16 cellular contexts compared by ENCODE assay signal in the genomic region with DNA sequence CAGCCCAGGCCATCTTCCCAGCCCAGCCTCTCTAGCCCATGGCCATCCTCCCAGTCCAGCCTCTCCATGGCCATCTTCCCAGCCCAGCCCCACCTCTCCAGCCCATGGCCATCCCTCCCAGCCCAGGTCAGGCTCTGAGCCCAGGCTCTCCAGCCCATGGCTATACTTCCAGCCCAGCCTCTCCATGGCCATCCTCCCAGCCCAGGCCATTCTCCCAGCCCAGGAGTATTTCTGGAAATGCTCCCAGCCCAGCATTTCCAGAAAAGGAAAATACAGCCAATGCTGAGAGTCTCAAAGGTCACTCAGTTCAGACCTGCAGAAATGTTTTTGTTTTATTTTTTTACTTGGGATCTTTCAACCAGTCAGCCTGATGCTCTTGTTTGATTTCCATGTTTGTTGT.
DNase-seq lines count a peak whose midpoint lies in the region; ATAC-seq and TF ChIP-seq lines count a peak whose summit lies in the region.
"Had no signal": no experiment of that assay in that cellular context is flagged by ENCODE, and none has a peak within 500 bp of the region (broad histone marks: within the 10 kb centered on the region; RNA-seq: fewer than 3 reads in every experiment).

No MANE protein-coding gene starts in this region.

- no peaks in the 10 kb centered on the region for H3K36me3 ChIP-seq in WERI-Rb-1
- H3K36me3 ChIP-seq: SJSA1 had no signal

- H3K27ac Mint-ChIP-seq in stimulated activated memory B cell treated with anti-CD40 and anti-IgM and Interleukin-4, amounts not matched to agents 10 μg/mL and 1 μg/mL and 100 μg/mL, for 72 hours, result no peak overlapping the region
- H3K27ac Mint-ChIP-seq: B cell, CD14-positive monocyte, IgD-negative memory B cell had no signal

- H3K9me3 Mint-ChIP-seq in stimulated activated memory B cell treated with anti-CD40 and anti-IgM and Interleukin-4, amounts not matched to agents 10 μg/mL and 1 μg/mL and 100 μg/mL, for 72 hours, result no peaks in the 10 kb centered on the region
- H3K9me3 Mint-ChIP-seq: CD14-positive monocyte, IgD-negative memory B cell had no signal

- H3K36me3 Mint-ChIP-seq in stimulated activated memory B cell treated with anti-CD40 and anti-IgM and Interleukin-4, amounts not matched to agents 10 μg/mL and 1 μg/mL and 100 μg/mL, for 72 hours, result no peaks in the 10 kb centered on the region
- H3K36me3 Mint-ChIP-seq: CD14-positive monocyte, IgD-negative memory B cell had no signal

- no peak overlapping the region for H3K4me3 ChIP-seq in WERI-Rb-1 (ENCODE audit: low read depth, low read length)
- H3K4me3 ChIP-seq: SJSA1 had no signal

- no peak for TF ChIP-seq CTCF in WERI-Rb-1 (IDR thresholded peaks at IDR 0.05; ENCODE audit: low read depth, low read length)

- intact Hi-C loops in Right ventricle myocardium superior (cut with DNase I), result loop anchor here (5.0 kb wide), 1 partner anchor 798 kb away; no protein-coding TSS in a partner anchor

- DNase-seq in EH (ENCODE audit: low read depth), result peak; percentile 43
- peak; percentile 12 for DNase-seq in astrocyte of the hippocampus (ENCODE audit: low read depth, low spot score)
- DNase-seq in left lobe of liver (ENCODE audit: low spot score), result peak; percentile 80
- DNase-seq in WERI-Rb-1, result no peak
- DNase-seq in Right ventricle myocardium superior, result no peak
- DNase-seq: NCI-H1694, NCI-H2081 treated with DMSO at 0.1 percent for 48 hours, NCI-H2171 treated with DMSO at 0.1 percent for 48 hours, NCI-H524 treated with DMSO at 0.1 percent for 48 hours, NCI-H82 had no signal

- ATAC-seq in left lobe of liver (peak; percentile 77), Right ventricle myocardium superior (ENCODE audit: poor library complexity) (no peak), GM21723 (IDR thresholded peaks at IDR 0.05; ENCODE audit: unreplicated experiment) (no peak)
- peak; percentile 21 for ATAC-seq in stimulated activated memory B cell treated with anti-CD40 and anti-IgM and Interleukin-4, amounts not matched to agents 10 μg/mL and 1 μg/mL and 100 μg/mL, for 72 hours

- H3K4me1 Mint-ChIP-seq in stimulated activated memory B cell treated with anti-CD40 and anti-IgM and Interleukin-4, amounts not matched to agents 10 μg/mL and 1 μg/mL and 100 μg/mL, for 72 hours, result peaks cover 7% of the 10 kb centered on the region
- H3K4me1 Mint-ChIP-seq: B cell had no signal

- no peaks in the 10 kb centered on the region for H3K9me3 ChIP-seq in WERI-Rb-1 (ENCODE audit: severe bottlenecking)
- H3K9me3 ChIP-seq: SJSA1 had no signal

- peaks cover 29% of the 10 kb centered on the region for H3K27me3 Mint-ChIP-seq in stimulated activated memory B cell treated with anti-CD40 and anti-IgM and Interleukin-4, amounts not matched to agents 10 μg/mL and 1 μg/mL and 100 μg/mL, for 72 hours

- no peaks in the 10 kb centered on the region for H3K27me3 ChIP-seq in WERI-Rb-1 (ENCODE audit: insufficient read depth, low read depth, severe bottlenecking)
- H3K27me3 ChIP-seq: SJSA1 had no signal

- no peak overlapping the region for H3K4me3 Mint-ChIP-seq in stimulated activated memory B cell treated with anti-CD40 and anti-IgM and Interleukin-4, amounts not matched to agents 10 μg/mL and 1 μg/mL and 100 μg/mL, for 72 hours
- H3K4me3 Mint-ChIP-seq: B cell, IgD-negative memory B cell had no signal

- no peak overlapping the region for H3K27ac ChIP-seq in WERI-Rb-1
- H3K27ac ChIP-seq: SJSA1 had no signal

Comparison
In these comparisons a context has a peak if more than half of its experiments do, and no peak if none do; other contexts are left out.
1. DNase-seq: peak in EH (single experiment), astrocyte of the hippocampus (single experiment) and left lobe of liver (single experiment); none in WERI-Rb-1 (single experiment) and Right ventricle myocardium superior (single experiment).
2. ATAC-seq: peak in left lobe of liver (single experiment) and stimulated activated memory B cell treated with anti-CD40 and anti-IgM and Interleukin-4, amounts not matched to agents 10 μg/mL and 1 μg/mL and 100 μg/mL, for 72 hours (single experiment); none in Right ventricle myocardium superior (single experiment) and GM21723 (single experiment).